Comparison of ENCODE assay signal across 25 cellular contexts in genomic region chr9:74066128-74066527, GRCh38.
"Had no signal": no experiment of that assay in that cellular context is flagged by ENCODE, and none has a peak within 500 bp of the region (broad histone marks: within the 10 kb centered on the region; RNA-seq: fewer than 3 reads in every experiment).

No MANE protein-coding gene starts in this region.

- DNase-seq: colonic mucosa; cortex of kidney; dermis blood vessel endothelial cell; dorsolateral prefrontal cortex; effector CD4-positive, alpha-beta T cell; effector CD8-positive, alpha-beta T cell; effector memory CD4-positive, alpha-beta T cell; effector memory CD8-positive, alpha-beta T cell; endodermal cell; erythroblast; esophagus squamous epithelium; foreskin fibroblast; foreskin keratinocyte; foreskin melanocyte; gastrocnemius medialis; glutamatergic neuron; head of caudate nucleus; heart left ventricle; heart right ventricle had no signal

- H3K9me3 ChIP-seq: colonic mucosa, esophagus muscularis mucosa, esophagus squamous epithelium, gastrocnemius medialis, gastroesophageal sphincter had no signal

- H3K4me3 Mint-ChIP-seq: dendritic cell treated with granulocyte-macrophage colony-stimulating factor and Interleukin-4, amounts not matched to agents 40 ng/mL and 50 ng/mL, for 4 days; effector memory CD8-positive, alpha-beta T cell; endodermal cell had no signal

- ATAC-seq: effector memory CD8-positive, alpha-beta T cell; esophagus mucosa; foreskin keratinocyte; gastrocnemius medialis; gastroesophageal sphincter; heart left ventricle; heart right ventricle had no signal

- H3K4me3 ChIP-seq: colonic mucosa, coronary artery, dorsolateral prefrontal cortex, esophagus muscularis mucosa, esophagus squamous epithelium, gastrocnemius medialis, gastroesophageal sphincter, heart left ventricle, heart right ventricle had no signal

- H3K36me3 ChIP-seq: colonic mucosa, esophagus muscularis mucosa, esophagus squamous epithelium, gastrocnemius medialis, gastroesophageal sphincter, heart left ventricle, heart right ventricle had no signal

- H3K4me1 ChIP-seq: colonic mucosa, esophagus muscularis mucosa, esophagus squamous epithelium, foreskin keratinocyte, gastrocnemius medialis, gastroesophageal sphincter, heart left ventricle, heart right ventricle had no signal

- H3K27ac Mint-ChIP-seq: dendritic cell treated with granulocyte-macrophage colony-stimulating factor and Interleukin-4, amounts not matched to agents 40 ng/mL and 50 ng/mL, for 4 days; effector memory CD8-positive, alpha-beta T cell; endodermal cell had no signal

- H3K27ac ChIP-seq: colonic mucosa, coronary artery, dorsolateral prefrontal cortex, epithelial cell of prostate, esophagus muscularis mucosa, esophagus squamous epithelium, foreskin keratinocyte, gastrocnemius medialis, gastroesophageal sphincter, heart left ventricle, heart right ventricle had no signal

- H3K27me3 Mint-ChIP-seq: dendritic cell treated with granulocyte-macrophage colony-stimulating factor and Interleukin-4, amounts not matched to agents 40 ng/mL and 50 ng/mL, for 4 days; effector memory CD8-positive, alpha-beta T cell had no signal

- H3K27me3 ChIP-seq: colonic mucosa, dorsolateral prefrontal cortex, esophagus muscularis mucosa, esophagus squamous epithelium, foreskin keratinocyte, gastrocnemius medialis, gastroesophageal sphincter, heart left ventricle, heart right ventricle had no signal
